8 cellular contexts compared by ENCODE assay signal in genomic region chr4:153472122-153473037, GRCh38. TPM values are rescaled to one million over a fixed set of nuclear protein-coding genes. Genes with fewer than 3 reads are reported as not detected.
DNase-seq lines count a peak whose midpoint lies in the region; ATAC-seq and TF ChIP-seq lines count a peak whose summit lies in the region.

No MANE protein-coding gene starts in this region.

- H3K4me1 Mint-ChIP-seq in memory B cell (peaks cover 63% of the 10 kb centered on the region), chondrocyte (ENCODE audit: low read depth) (peaks cover 34% of the 10 kb centered on the region)

- H3K27ac Mint-ChIP-seq in memory B cell = peak overlapping the region; percentile 100
- no peak overlapping the region for H3K27ac Mint-ChIP-seq in chondrocyte (ENCODE audit: unreplicated experiment)

- no peak for TF ChIP-seq CTCF in chondrocyte (IDR thresholded peaks at IDR 0.05)

- peak overlapping the region; percentile 95 for H3K4me3 Mint-ChIP-seq in memory B cell
- H3K4me3 Mint-ChIP-seq in chondrocyte (ENCODE audit: unreplicated experiment) = no peak overlapping the region

- H3K36me3 Mint-ChIP-seq in memory B cell (peaks cover 38% of the 10 kb centered on the region), chondrocyte (ENCODE audit: low read depth) (peaks cover 9% of the 10 kb centered on the region)

- peaks cover 5% of the 10 kb centered on the region for H3K9me3 Mint-ChIP-seq in memory B cell
- no peaks in the 10 kb centered on the region for H3K9me3 Mint-ChIP-seq in chondrocyte (ENCODE audit: low read depth)

- DNase-seq in memory B cell (ENCODE audit: low spot score in 2 of 2) (no peak), SW 1271 (lab: John Stamatoyannopoulos, UW) (no peak), NCI-H1417 treated with DMSO at 0.1 percent for 48 hours (lab: John Stamatoyannopoulos, UW) (no peak), chondrocyte (ENCODE audit: low spot score) (no peak)
- no peak for DNase-seq in effector CD8-positive, alpha-beta T cell (lab: John Stamatoyannopoulos, UW)

- ATAC-seq in GM18517 (IDR thresholded peaks at IDR 0.05; ENCODE audit: unreplicated experiment) = peak; percentile 55
- ATAC-seq in GM21576 (IDR thresholded peaks at IDR 0.05; ENCODE audit: unreplicated experiment) = peak; percentile 42
- peak; percentile 37 for ATAC-seq in HG03571 (IDR thresholded peaks at IDR 0.05; ENCODE audit: unreplicated experiment)
- ATAC-seq in memory B cell (ENCODE audit: low read depth) = peak; percentile 7

- H3K27me3 Mint-ChIP-seq in memory B cell (no peaks in the 10 kb centered on the region), chondrocyte (ENCODE audit: low read depth) (no peaks in the 10 kb centered on the region)

RNA-seq across cellular contexts. Expression of gene TMEM131L, which starts 6.2 kb away (rescaled TPM):
- 6.6 to 10.2 TPM (median 8.4 TPM) in 3 replicates for total RNA-seq in chondrocyte
